Comparison of ENCODE assay signal across 1 cellular context in genomic region chr3:100358413-100358812, GRCh38.
TF ChIP-seq lines count a peak whose summit lies in the region.

No MANE protein-coding gene starts in this region.

TF ChIP-seq in HepG2, 621 proteins besides CTCF, POLR2A, EP300 and RAD21 (continues in another document):
- 0 out of 2 replicates have a peak, but pooled peaks have one; percentile 22 for TF ChIP-seq KDM6A (CRISPR knock-in tag; IDR thresholded peaks at IDR 0.05; ENCODE audit: low read depth)
- TF ChIP-seq NR2F2 (IDR thresholded peaks at IDR 0.05; ENCODE audit: borderline replicate concordance, low read depth): peak; percentile 86
- no peak for TF ChIP-seq ZNF609 (CRISPR knock-in tag; IDR thresholded peaks at IDR 0.05; ENCODE audit: borderline replicate concordance)
- TF ChIP-seq RFXANK (CRISPR knock-in tag; IDR thresholded peaks at IDR 0.05): 0 out of 2 replicates have a peak, but pooled peaks have one; percentile 24
- peak; percentile 58; the same call in 1 of the 2 replicates for TF ChIP-seq AHDC1 (CRISPR knock-in tag; IDR thresholded peaks at IDR 0.05; ENCODE audit: borderline replicate concordance)
- TF ChIP-seq FOXO1 (CRISPR knock-in tag; IDR thresholded peaks at IDR 0.05): no peak
- no peak for TF ChIP-seq MTF2 (CRISPR knock-in tag; IDR thresholded peaks at IDR 0.05; ENCODE audit: borderline replicate concordance)
- TF ChIP-seq RARA (CRISPR knock-in tag; IDR thresholded peaks at IDR 0.05): peak; percentile 62
- no peak for TF ChIP-seq ZNF546 (CRISPR knock-in tag; conservative IDR thresholded peaks at IDR 0.05)
- no peak for TF ChIP-seq ZNF589 (CRISPR knock-in tag; conservative IDR thresholded peaks at IDR 0.05)
- TF ChIP-seq TFAP4 (IDR thresholded peaks at IDR 0.05; ENCODE audit: borderline replicate concordance, low read depth): no peak
- TF ChIP-seq ETS1 (CRISPR knock-in tag; IDR thresholded peaks at IDR 0.05): no peak
- TF ChIP-seq ZFP82 (CRISPR knock-in tag; IDR thresholded peaks at IDR 0.05; ENCODE audit: borderline replicate concordance): no peak
- TF ChIP-seq ZNF839 (CRISPR knock-in tag; IDR thresholded peaks at IDR 0.05; ENCODE audit: borderline replicate concordance): no peak
- TF ChIP-seq U2AF2 (IDR thresholded peaks at IDR 0.05; ENCODE audit: low read depth, low read length): no peak
- no peak for TF ChIP-seq MTA3 (CRISPR knock-in tag; IDR thresholded peaks at IDR 0.05)
- 0 out of 2 replicates have a peak, but pooled peaks have one; percentile 17 for TF ChIP-seq ARID3A (IDR thresholded peaks at IDR 0.05; ENCODE audit: low read depth, low read length)
- TF ChIP-seq CEBPG (CRISPR knock-in tag; IDR thresholded peaks at IDR 0.05): peak; percentile 57
- no peak for TF ChIP-seq SOX13 (IDR thresholded peaks at IDR 0.05)
- TF ChIP-seq SOX13 (CRISPR knock-in tag; conservative IDR thresholded peaks at IDR 0.05 in 1 of 2, IDR thresholded peaks at IDR 0.05 in 1 of 2): peak in 1 of 2 experiments; percentile 32; a peak in 1 of 4 replicates
- no peak for TF ChIP-seq TGIF2 (CRISPR knock-in tag; IDR thresholded peaks at IDR 0.05)
- no peak for TF ChIP-seq GPN1 (CRISPR knock-in tag; IDR thresholded peaks at IDR 0.05; ENCODE audit: borderline replicate concordance)
- TF ChIP-seq ZNF260 (CRISPR knock-in tag; IDR thresholded peaks at IDR 0.05; ENCODE audit: borderline replicate concordance, low read depth): no peak
- peak; percentile 71; the same call in 1 of the 2 replicates for TF ChIP-seq NCOR1 (IDR thresholded peaks at IDR 0.05; ENCODE audit: borderline replicate concordance, low read length)
- no peak for TF ChIP-seq BRCA1 (CRISPR knock-in tag; IDR thresholded peaks at IDR 0.05)
- no peak for TF ChIP-seq TEAD2 (CRISPR knock-in tag; IDR thresholded peaks at IDR 0.05)
- no peak for TF ChIP-seq CERS6 (CRISPR knock-in tag; IDR thresholded peaks at IDR 0.05)
- TF ChIP-seq BCL6 (CRISPR knock-in tag; IDR thresholded peaks at IDR 0.05): peak; percentile 39; the same call in 1 of the 2 replicates
- no peak for TF ChIP-seq HIVEP1 (CRISPR knock-in tag; IDR thresholded peaks at IDR 0.05)
- peak; percentile 54; the same call in 1 of the 2 replicates for TF ChIP-seq RXRB (CRISPR knock-in tag; IDR thresholded peaks at IDR 0.05; ENCODE audit: borderline replicate concordance)
- TF ChIP-seq HNRNPK (IDR thresholded peaks at IDR 0.05; ENCODE audit: low read depth, low read length, poor library complexity, severe bottlenecking): no peak
- TF ChIP-seq YEATS4 (CRISPR knock-in tag; IDR thresholded peaks at IDR 0.05; ENCODE audit: borderline replicate concordance): no peak
- TF ChIP-seq ZNF850 (CRISPR knock-in tag; conservative IDR thresholded peaks at IDR 0.05): no peak
- TF ChIP-seq SMAD3 (CRISPR knock-in tag; IDR thresholded peaks at IDR 0.05): no peak
- TF ChIP-seq ZNF205 (CRISPR knock-in tag; IDR thresholded peaks at IDR 0.05): peak; percentile 26; the same call in 1 of the 2 replicates
- TF ChIP-seq POGZ (CRISPR knock-in tag; IDR thresholded peaks at IDR 0.05): no peak
- peak; percentile 61 to 83; a peak in 3 of 4 replicates for TF ChIP-seq NR2F1 (CRISPR knock-in tag; IDR thresholded peaks at IDR 0.05)
- peak; percentile 88 for TF ChIP-seq NR2F6 (IDR thresholded peaks at IDR 0.05)
- peak; percentile 91 for TF ChIP-seq NR2F6 (CRISPR knock-in tag; IDR thresholded peaks at IDR 0.05)
- no peak for TF ChIP-seq E2F1 (CRISPR knock-in tag; IDR thresholded peaks at IDR 0.05)
- TF ChIP-seq GABPA (IDR thresholded peaks at IDR 0.05; ENCODE audit: low read depth, low read length): no peak
- 0 out of 2 replicates have a peak, but pooled peaks have one; percentile 22 for TF ChIP-seq GABPA (CRISPR knock-in tag; IDR thresholded peaks at IDR 0.05; ENCODE audit: low read depth)
- peak; percentile 62 for TF ChIP-seq HNF4A (CRISPR knock-in tag; IDR thresholded peaks at IDR 0.05)
- TF ChIP-seq PAXIP1 (CRISPR knock-in tag; conservative IDR thresholded peaks at IDR 0.05): 0 out of 2 replicates have a peak, but pooled peaks have one; percentile 24
- TF ChIP-seq SAP130 (CRISPR knock-in tag; IDR thresholded peaks at IDR 0.05; ENCODE audit: low read depth): 0 out of 2 replicates have a peak, but pooled peaks have one; percentile 14
- TF ChIP-seq ZNF33A (CRISPR knock-in tag; IDR thresholded peaks at IDR 0.05; ENCODE audit: borderline replicate concordance): no peak
